Comparison of ENCODE assay signal across 13 cellular contexts in genomic region chr12:121423682-121424631, GRCh38. TPM values are rescaled to one million over a fixed set of nuclear protein-coding genes. Genes with fewer than 3 reads are reported as not detected.
DNase-seq lines count a peak whose midpoint lies in the region; ATAC-seq, FAIRE-seq and TF ChIP-seq lines count a peak whose summit lies in the region.
"Had no signal": no experiment of that assay in that cellular context is flagged by ENCODE, and none has a peak within 500 bp of the region (broad histone marks: within the 10 kb centered on the region; RNA-seq: fewer than 3 reads in every experiment).

No MANE protein-coding gene starts in this region.

- H3K27ac ChIP-seq in BLaER1 (peak overlapping the region; percentile 76), GM12878 (ENCODE audit: control insufficient read depth, insufficient read depth) (0 out of 2 replicates have a peak overlapping the region, but pooled peaks have one; percentile 6), mesenchymal stem cell (ENCODE audit: low read length, poor library complexity, severe bottlenecking) (no peak overlapping the region), prostate gland (no peak overlapping the region)
- H3K27ac ChIP-seq: body of pancreas, pancreas had no signal

- H2BK15ac ChIP-seq in mesenchymal stem cell (ENCODE audit: low read depth, poor library complexity, severe bottlenecking), result no peak overlapping the region

- no peak for TF ChIP-seq CTCF in HFFc6 (IDR thresholded peaks at IDR 0.05)
- no peak for TF ChIP-seq CTCF in GM12878 (IDR thresholded peaks at IDR 0.05 in 2 of 3, conservative IDR thresholded peaks at IDR 0.05 in 1 of 3; ENCODE audit: control insufficient read depth in 2 of 3, extremely low read depth in 1 of 3, insufficient read depth in 1 of 3, low read depth in 3 of 3, low read length in 3 of 3)
- no peak for TF ChIP-seq CTCF in prostate gland (IDR thresholded peaks at IDR 0.05)
- no peak for TF ChIP-seq CTCF in osteocyte (IDR thresholded peaks at IDR 0.05)

- H3K79me1 ChIP-seq in mesenchymal stem cell (replicated peaks; ENCODE audit: low read length, poor library complexity, severe bottlenecking), result peaks cover 28% of the 10 kb centered on the region

- no peak overlapping the region for H3K18ac ChIP-seq in mesenchymal stem cell (ENCODE audit: low read depth in 1 of 2, low read length in 2 of 2)

- H4K20me1 ChIP-seq in BLaER1 (peaks cover 8% of the 10 kb centered on the region; the same call in 1 of the 2 replicates), GM12878 (ENCODE audit: control insufficient read depth, insufficient read depth) (no peaks in the 10 kb centered on the region)

- peaks cover 4% of the 10 kb centered on the region for H3K79me2 ChIP-seq in GM12878 (ENCODE audit: control insufficient read depth, insufficient read depth, low read length)

- H3K4me2 ChIP-seq in BLaER1 (peak overlapping the region; percentile 5; the same call in 1 of the 2 replicates), GM12878 (ENCODE audit: control insufficient read depth, insufficient read depth) (no peak overlapping the region), mesenchymal stem cell (ENCODE audit: low read length, poor library complexity, severe bottlenecking) (no peak overlapping the region)

- no peaks in the 10 kb centered on the region for H3K9me3 ChIP-seq in BLaER1
- H3K9me3 ChIP-seq in GM12878 (replicated peaks; ENCODE audit: control insufficient read depth, insufficient read depth, low read length), result no peaks in the 10 kb centered on the region
- H3K9me3 ChIP-seq in mesenchymal stem cell (ENCODE audit: control insufficient read depth, low read length), result no peaks in the 10 kb centered on the region
- no peaks in the 10 kb centered on the region for H3K9me3 ChIP-seq in prostate gland
- H3K9me3 ChIP-seq: body of pancreas, left lung, pancreas had no signal

- H3K4me3 ChIP-seq in BLaER1 (no peak overlapping the region), GM12878 (no peak overlapping the region), mesenchymal stem cell (ENCODE audit: insufficient read depth in 1 of 2, low read depth in 1 of 2, low read length in 2 of 2) (no peak overlapping the region), prostate gland (no peak overlapping the region)
- H3K4me3 ChIP-seq: body of pancreas, left lung, pancreas had no signal

- peaks cover 95% of the 10 kb centered on the region for H3K36me3 ChIP-seq in BLaER1
- H3K36me3 ChIP-seq in GM12878 (ENCODE audit: control insufficient read depth in 2 of 2, insufficient read depth in 2 of 2, low read length in 1 of 2), result peaks cover 32 to 50% of the 10 kb centered on the region in 2 experiments
- H3K36me3 ChIP-seq in mesenchymal stem cell (ENCODE audit: control insufficient read depth in 1 of 2, insufficient read depth in 2 of 2, low read depth in 1 of 2, low read length in 2 of 2), result peaks cover 36 to 92% of the 10 kb centered on the region in 2 experiments
- H3K36me3 ChIP-seq in prostate gland, result peaks cover 0 to 5% of the 10 kb centered on the region in 2 donors

- CTCF ChIA-PET in GM12878 (lab: Yijun Ruan, JAX), result interaction anchor here (0.5 to 2.2 kb wide), 5 partner anchors 17 to 370 kb away, joined by 3 to 15 read pairs (median 4); partner anchors contain the start of gene RHOF

- TF ChIP-seq EP300 in GM12878 (IDR thresholded peaks at IDR 0.05; ENCODE audit: borderline replicate concordance in 1 of 2, control insufficient read depth in 1 of 2, low read depth in 2 of 2, low read length in 2 of 2), result no peak

- H2AK5ac ChIP-seq in mesenchymal stem cell (ENCODE audit: low read length, severe bottlenecking), result no peak overlapping the region

- H3K9ac ChIP-seq in BLaER1 (no peak overlapping the region), GM12878 (ENCODE audit: control insufficient read depth, insufficient read depth, low read length) (no peak overlapping the region), mesenchymal stem cell (ENCODE audit: low read length) (no peak overlapping the region)

- H4K91ac ChIP-seq in mesenchymal stem cell (ENCODE audit: low read length), result no peak overlapping the region

- H3K4me1 Mint-ChIP-seq in HFFc6 (ENCODE audit: low read depth) (peaks cover 10% of the 10 kb centered on the region), osteocyte (ENCODE audit: unreplicated experiment) (no peaks in the 10 kb centered on the region)

- no peaks in the 10 kb centered on the region for H3K27me3 ChIP-seq in BLaER1
- no peaks in the 10 kb centered on the region for H3K27me3 ChIP-seq in GM12878 (replicated peaks in 1 of 2; ENCODE audit: control insufficient read depth in 2 of 2, insufficient read depth in 2 of 2, low read length in 1 of 2)
- no peaks in the 10 kb centered on the region for H3K27me3 ChIP-seq in mesenchymal stem cell (ENCODE audit: control insufficient read depth in 1 of 2, insufficient read depth in 1 of 2, low read length in 2 of 2)
- H3K27me3 ChIP-seq in prostate gland (replicated peaks; ENCODE audit: insufficient read depth), result no peaks in the 10 kb centered on the region
- H3K27me3 ChIP-seq: body of pancreas, left lung, pancreas had no signal

- SMC1A ChIA-PET in GM12878 (lab: Charles Lee; ENCODE audit: uncharacterized antibody, unreplicated experiment), result interaction anchor here (0.8 to 5.5 kb wide), 11 partner anchors 8 to 100 kb away, joined by 3 to 46 read pairs (median 4); partner anchors contain the start of genes ANAPC5 and RNF34

- TF ChIP-seq POLR2A in GM12878 (IDR thresholded peaks at IDR 0.05; ENCODE audit: low read depth, low read length) (no peak; the same call in 1 of the 2 replicates), prostate gland (IDR thresholded peaks at IDR 0.05) (no peak)

- no peak overlapping the region for H3K4ac ChIP-seq in mesenchymal stem cell (ENCODE audit: low read depth in 1 of 2, low read length in 2 of 2)

- POLR2A ChIA-PET in GM12878 (lab: Charles Lee), result interaction anchor here (0.7 to 1.4 kb wide), 2 partner anchors 24 to 379 kb away, joined by 3 to 6 read pairs; partner anchors contain the start of gene RNF34

- peak; percentile 4 for DNase-seq in HFFc6
- no peak for DNase-seq in GM12878 (ENCODE audit: low read depth, low spot score)
- peak; percentile 31 for DNase-seq in mesenchymal stem cell
- DNase-seq in NCI-H1417 treated with DMSO at 0.1 percent for 48 hours (lab: John Stamatoyannopoulos, UW), result no peak
- no peak for DNase-seq in prostate gland (ENCODE audit: low spot score)
- DNase-seq in KBM-7, result no peak
- DNase-seq in osteocyte (ENCODE audit: extremely low spot score, unreplicated experiment), result no peak
- DNase-seq: body of pancreas; left lung; NCI-H2029; pancreas; stimulated activated naive CD4-positive, alpha-beta T cell treated with Interleukin-2 at 50 U/mL for 16 hours had no signal

- WGBS in GM12878 (ENCODE audit: insufficient coverage, insufficient replicate concordance, low lambda C conversion rate, missing lambda C conversion rate), result 92% methylated on average over 13 of the region's 13 CpGs
- WGBS in mesenchymal stem cell, result 95% methylated on average over 13 of the region's 13 CpGs
- 86% methylated on average over 13 of the region's 13 CpGs for WGBS in prostate gland

- no peak overlapping the region for H2AFZ ChIP-seq in GM12878 (ENCODE audit: control insufficient read depth, low read depth, low read length)
- no peak overlapping the region for H2AFZ ChIP-seq in mesenchymal stem cell (ENCODE audit: low read depth, low read length)

- no peak overlapping the region for H2BK12ac ChIP-seq in mesenchymal stem cell (ENCODE audit: low read length in 2 of 2)

- no peak overlapping the region for H2BK5ac ChIP-seq in mesenchymal stem cell (ENCODE audit: low read depth, low read length, poor library complexity, severe bottlenecking)

- peak; percentile 13 for FAIRE-seq in GM12878 (lab: Jason Lieb, UNC)
- FAIRE-seq: pancreas had no signal

- no peaks in the 10 kb centered on the region for H3K9me3 Mint-ChIP-seq in HFFc6
- H3K9me3 Mint-ChIP-seq in osteocyte (ENCODE audit: unreplicated experiment), result no peaks in the 10 kb centered on the region

- ATAC-seq in GM12878, result no peak
- ATAC-seq: body of pancreas had no signal

- TF ChIP-seq RAD21 in GM12878 (IDR thresholded peaks at IDR 0.05; ENCODE audit: insufficient read depth, low read depth, low read length), result no peak

- RAD21 ChIA-PET in GM12878 (lab: Charles Lee; ENCODE audit: unreplicated experiment), result interaction anchor here (0.6 to 2.5 kb wide), 2 partner anchors 23 to 250 kb away, joined by 4 to 13 read pairs; partner anchors contain the start of gene RNF34

- peaks cover 42% of the 10 kb centered on the region for H3K4me1 ChIP-seq in BLaER1
- H3K4me1 ChIP-seq in GM12878 (ENCODE audit: control insufficient read depth, insufficient read depth, low read length), result peaks cover 22% of the 10 kb centered on the region
- peaks cover 3% of the 10 kb centered on the region for H3K4me1 ChIP-seq in mesenchymal stem cell (ENCODE audit: control insufficient read depth, insufficient read depth, low read depth, low read length)
- no peaks in the 10 kb centered on the region for H3K4me1 ChIP-seq in prostate gland (replicated peaks)
- H3K4me1 ChIP-seq: body of pancreas, pancreas had no signal

- BruUV-seq in GM12878 (replicated peaks; lab: Mats Ljungman, UMichigan), result TSS peak; percentile 5

- no peak overlapping the region for H3K4me3 Mint-ChIP-seq in HFFc6
- no peak overlapping the region for H3K4me3 Mint-ChIP-seq in osteocyte (ENCODE audit: unreplicated experiment)

- in situ Hi-C loops in GM12878 (cut with MboI) (no loop called here), KBM-7 (cut with MboI; ENCODE audit: low pct_unique_long_range_greater_than_20kb, low sequenced_read_pairs) (no loop called here)

- no peak overlapping the region for H2BK120ac ChIP-seq in mesenchymal stem cell (ENCODE audit: low read depth, low read length)

- H3K27me3 Mint-ChIP-seq in HFFc6 (ENCODE audit: insufficient read depth) (no peaks in the 10 kb centered on the region; the same call in none of the 2 replicates), osteocyte (ENCODE audit: unreplicated experiment) (no peaks in the 10 kb centered on the region)

- peaks cover 49% of the 10 kb centered on the region for H3K36me3 Mint-ChIP-seq in HFFc6 (ENCODE audit: low read depth)
- peaks cover 58% of the 10 kb centered on the region for H3K36me3 Mint-ChIP-seq in osteocyte (ENCODE audit: unreplicated experiment)

- intact Hi-C loops in GM12878 (cut with micrococcal nuclease; ENCODE audit: unreplicated experiment) (no loop called here), prostate gland (cut with DNase I) (no loop called here)

- no peak overlapping the region for H3K14ac ChIP-seq in mesenchymal stem cell (ENCODE audit: low read length in 2 of 2)

- no peak overlapping the region for H4K8ac ChIP-seq in mesenchymal stem cell (ENCODE audit: low read length)

- H3K23ac ChIP-seq in mesenchymal stem cell (ENCODE audit: low read length in 2 of 2), result peak overlapping the region in 1 of 2 experiments; percentile 61

- H3K27ac Mint-ChIP-seq in HFFc6 (peak overlapping the region; percentile 22), osteocyte (ENCODE audit: unreplicated experiment) (no peak overlapping the region)

RNA-seq across cellular contexts. Expression of gene RNF34, which starts 24.0 kb away (rescaled TPM):
- 10 to 100 TPM; 33.1 to 41.6 (median 39.0) TPM for total RNA-seq in HFFc6 (2021; fragmentation: NEBNext Ultra II Directional; extraction: Animal tissue kit (Norgen Biotek cat#: 25700))
- total RNA-seq in GM12878 (2013; cell fraction: nucleolus; rRNA removed), result 95.7 and 96.2 TPM in 2 replicates
- total RNA-seq in GM12878 (2014; rRNA removed), result 199 and 205 TPM in 2 replicates
- 93.8 and 101 TPM in 2 replicates for total RNA-seq in GM12878 (2014; rRNA removed; fragmentation: Illumina TruSeq; extraction: Trizol)
- 80.6 and 88.1 TPM in 2 replicates for total RNA-seq in GM12878 (2021)
- 63.1 TPM for polyA plus RNA-seq in GM12878 (2011; ENCODE audit: low read depth)
- 36.3 and 63.6 TPM in 2 replicates for polyA plus RNA-seq in GM12878 (2011; rRNA removed)
- 53.2 and 53.3 TPM in 2 replicates for polyA plus RNA-seq in GM12878 (2011; cell fraction: cytosol; rRNA removed)
- polyA plus RNA-seq in GM12878 (2011; cell fraction: nucleus; rRNA removed), result 120 and 125 TPM in 2 replicates
- 50.3 and 77.0 TPM in 2 replicates for polyA plus RNA-seq in GM12878 (2012)
- polyA plus RNA-seq in GM12878 (2014; fragmentation: Illumina TruSeq; extraction: Trizol), result 86.2 and 108 TPM in 2 replicates
- 100 to 1,000 TPM; 111 to 121 TPM for polyA plus RNA-seq in GM12878 (2014; fragmentation: Nextera tagmentation; extraction: Ambion mirVana)
- polyA plus RNA-seq in GM12878 (2014; rRNA removed), result 119 and 162 TPM in 2 replicates
- 100 to 1,000 TPM; 168 to 177 TPM for polyA plus RNA-seq in GM12878 (2016; fragmentation: Nextera tagmentation; extraction: Ambion mirVana)
- polyA minus RNA-seq in GM12878 (2011; rRNA and poly(A)+ RNA removed), result 98.9 and 145 TPM in 2 replicates
- polyA minus RNA-seq in GM12878 (2011; cell fraction: cytosol; rRNA and poly(A)+ RNA removed), result 25.1 and 33.7 TPM in 2 replicates
- polyA minus RNA-seq in GM12878 (2011; cell fraction: nucleus; rRNA and poly(A)+ RNA removed), result 36.1 and 82.3 TPM in 2 replicates
- polyA plus RNA-seq in mesenchymal stem cell (2013, experiment 1 of 2), result 27.9 TPM
- polyA plus RNA-seq in mesenchymal stem cell (2013, experiment 2 of 2), result 27.6 TPM
- 10 to 100 TPM; 20.3 to 51.5 TPM for total RNA-seq in prostate gland
- 39.5 and 42.5 TPM in 2 replicates for total RNA-seq in osteocyte

Comparison
In these comparisons a context has a peak if more than half of its experiments do, and no peak if none do; other contexts are left out.
1. H3K27ac ChIP-seq: peak in BLaER1 (single experiment) and GM12878 (single experiment); none in mesenchymal stem cell (single experiment) and prostate gland (0 of 2).
2. DNase-seq: peak in HFFc6 (single experiment) and mesenchymal stem cell (single experiment); none in GM12878 (single experiment), NCI-H1417 treated with DMSO at 0.1 percent for 48 hours (single experiment), prostate gland (single experiment), KBM-7 (single experiment) and osteocyte (single experiment).